Comparison of ENCODE assay signal across 18 cellular contexts in genomic region chr10:42596196-42596595, GRCh38. TPM values are rescaled to one million over a fixed set of nuclear protein-coding genes. Genes with fewer than 3 reads are reported as not detected.
DNase-seq lines count a peak whose midpoint lies in the region; ATAC-seq, FAIRE-seq and TF ChIP-seq lines count a peak whose summit lies in the region.
"Had no signal": no experiment of that assay in that cellular context is flagged by ENCODE, and none has a peak within 500 bp of the region (broad histone marks: within the 10 kb centered on the region; RNA-seq: fewer than 3 reads in every experiment).

No MANE protein-coding gene starts in this region.

- no peak overlapping the region for H3K14ac ChIP-seq in IMR-90 (replicated peaks; ENCODE audit: low read depth, low read length)

- H2AFZ ChIP-seq in IMR-90 (replicated peaks; ENCODE audit: low read length, poor library complexity), result no peak overlapping the region
- H2AFZ ChIP-seq: GM23248 had no signal

- no peaks in the 10 kb centered on the region for H3K79me1 ChIP-seq in IMR-90 (ENCODE audit: low read depth in 1 of 2, low read length in 2 of 2)

- TF ChIP-seq POLR2A in A549 (IDR thresholded peaks at IDR 0.05; ENCODE audit: low read length), result no peak
- no peak for TF ChIP-seq POLR2A in IMR-90 (IDR thresholded peaks at IDR 0.05; ENCODE audit: low read depth, low read length)

- no TSS peak for BruUV-seq in IMR-90 (replicated peaks; lab: Mats Ljungman, UMichigan)

- no peak overlapping the region for H2BK120ac ChIP-seq in IMR-90 (ENCODE audit: low read depth, low read length)

- H3K4me1 ChIP-seq in A549 (no peaks in the 10 kb centered on the region), IMR-90 (ENCODE audit: control insufficient read depth, insufficient read depth, low read length) (0 out of 2 replicates have a peak, but pooled peaks cover 2% of the 10 kb centered on the region), small intestine (ENCODE audit: control insufficient read depth in 2 of 2, insufficient read depth in 1 of 2, low read depth in 1 of 2, low read length in 1 of 2) (no peaks in the 10 kb centered on the region)
- H3K4me1 ChIP-seq: HAP-1 had no signal

- H3K27ac ChIP-seq in A549 (no peak overlapping the region), IMR-90 (ENCODE audit: insufficient read depth, low read length) (no peak overlapping the region), small intestine (ENCODE audit: low read depth in 1 of 2, low read length in 1 of 2) (no peak overlapping the region)
- H3K27ac ChIP-seq: GM23248 had no signal

- CTCF ChIA-PET in A549 (lab: Yijun Ruan, JAX), result no interaction called here
- CTCF ChIA-PET in IMR-90 (lab: Yijun Ruan, JAX), result no interaction called here
- CTCF ChIA-PET in WTC11 (lab: Charles Lee), result no interaction called here

- POLR2A ChIA-PET in A549 (lab: Yijun Ruan, JAX), result no interaction called here
- POLR2A ChIA-PET in IMR-90 (lab: Charles Lee; ENCODE audit: unreplicated experiment), result interaction anchor here (0.6 kb wide), 1 partner anchor 20 kb away, joined by 3 read pairs; no protein-coding TSS in a partner anchor
- POLR2A ChIA-PET in WTC11 (lab: Charles Lee), result no interaction called here

- no peaks in the 10 kb centered on the region for H3K9me1 ChIP-seq in IMR-90 (ENCODE audit: insufficient read depth, low read length)

- no peak overlapping the region for H3K4ac ChIP-seq in IMR-90 (ENCODE audit: low read depth, low read length)

- H2AK5ac ChIP-seq in IMR-90 (ENCODE audit: low read depth, low read length), result no peak overlapping the region

- H3K4me3 Mint-ChIP-seq in WTC11, result no peak overlapping the region
- H3K4me3 Mint-ChIP-seq: CD4-positive, alpha-beta memory T cell; HFFc6 had no signal

- no peak overlapping the region for H2BK15ac ChIP-seq in IMR-90 (ENCODE audit: low read depth, low read length)

- ATAC-seq in A549 (no peak), IMR-90 (ENCODE audit: low read depth) (no peak), GM21723 (IDR thresholded peaks at IDR 0.05; ENCODE audit: unreplicated experiment) (no peak), WTC11 (no peak)

- DNase-seq in A549 (ENCODE audit: low read depth in 1 of 2, low spot score in 1 of 2) (no peak), IMR-90 (peak; percentile 2), frontal cortex (ENCODE audit: low spot score in 2 of 2) (no peak), small intestine (no peak), WTC11 (ENCODE audit: low spot score) (no peak)
- DNase-seq in activated CD4-positive, alpha-beta T cell treated with anti-CD3 and anti-CD28 coated beads, Interleukin-2, amount 50 U/mL, for 4 hours, result no peak
- DNase-seq: 8988T; C1 segment of cervical spinal cord; Calu3; CD4-positive, alpha-beta memory T cell; COR-L47; DMS53; DMS79 treated with DMSO at 0.1 percent for 48 hours; GM23248; HFFc6 had no signal

- no peak for FAIRE-seq in A549 (lab: Jason Lieb, UNC)
- FAIRE-seq in frontal cortex (lab: Jason Lieb, UNC), result peak; percentile 13
- FAIRE-seq in small intestine (lab: Jason Lieb, UNC), result peak; percentile 47
- FAIRE-seq: GM12892 had no signal

- in situ Hi-C loops in IMR-90 (cut with MboI; ENCODE audit: low sequenced_read_pairs), result no loop called here

- H3K36me3 ChIP-seq in IMR-90 (ENCODE audit: control insufficient read depth, insufficient read depth, low read length), result peaks cover 7% of the 10 kb centered on the region
- H3K36me3 ChIP-seq in small intestine (ENCODE audit: control insufficient read depth in 2 of 2, insufficient read depth in 2 of 2, low read length in 2 of 2), result peaks cover 3 to 29% of the 10 kb centered on the region in 2 donors

- H4K20me1 ChIP-seq in IMR-90 (ENCODE audit: insufficient read depth, low read length), result no peaks in the 10 kb centered on the region

- peaks cover 9% of the 10 kb centered on the region for H3K27me3 Mint-ChIP-seq in WTC11 (ENCODE audit: low read depth)
- H3K27me3 Mint-ChIP-seq: CD4-positive, alpha-beta memory T cell had no signal

- TF ChIP-seq RAD21 in A549 (conservative IDR thresholded peaks at IDR 0.05 in 1 of 2, IDR thresholded peaks at IDR 0.05 in 1 of 2) (no peak), IMR-90 (IDR thresholded peaks at IDR 0.05; ENCODE audit: low read length) (no peak)

- H4K8ac ChIP-seq in IMR-90 (ENCODE audit: low read depth in 2 of 2, low read length in 2 of 2), result no peak overlapping the region

- H2BK5ac ChIP-seq in IMR-90 (ENCODE audit: low read depth, low read length, poor library complexity, severe bottlenecking), result no peak overlapping the region

- no peak overlapping the region for H3K18ac ChIP-seq in IMR-90 (ENCODE audit: low read depth, low read length)

- H3K9me3 Mint-ChIP-seq in WTC11, result peaks cover 61% of the 10 kb centered on the region

- no peaks in the 10 kb centered on the region for H3K4me1 Mint-ChIP-seq in WTC11

- H3K23ac ChIP-seq in IMR-90 (ENCODE audit: low read depth, low read length), result no peak overlapping the region

- no peak overlapping the region for H3K4me3 ChIP-seq in A549
- no peak overlapping the region for H3K4me3 ChIP-seq in IMR-90 (ENCODE audit: insufficient read depth, low read depth, low read length)
- no peak overlapping the region for H3K4me3 ChIP-seq in small intestine (ENCODE audit: low read depth in 1 of 2, low read length in 2 of 2)
- H3K4me3 ChIP-seq: GM23248, HAP-1 had no signal

- intact Hi-C loops in IMR-90 (cut with micrococcal nuclease), result no loop called here

- H3K36me3 Mint-ChIP-seq in WTC11, result peaks cover 71% of the 10 kb centered on the region

- no peak overlapping the region for H2BK20ac ChIP-seq in IMR-90 (ENCODE audit: low read depth, low read length)

- H3K9me3 ChIP-seq in A549 (peaks cover 90% of the 10 kb centered on the region), IMR-90 (ENCODE audit: control insufficient read depth, insufficient read depth, low read length) (peaks cover 16% of the 10 kb centered on the region), small intestine (ENCODE audit: control insufficient read depth, low read depth) (no peaks in the 10 kb centered on the region)

- H3K4me2 ChIP-seq in A549 (no peak overlapping the region), IMR-90 (ENCODE audit: low read depth, low read length) (no peak overlapping the region)

- no peak overlapping the region for H2AK9ac ChIP-seq in IMR-90 (replicated peaks; ENCODE audit: low read depth, low read length, poor library complexity)

- H3K27ac Mint-ChIP-seq in WTC11, result no peak overlapping the region
- H3K27ac Mint-ChIP-seq: CD4-positive, alpha-beta memory T cell; HFFc6 had no signal

- no peak overlapping the region for H4K91ac ChIP-seq in IMR-90 (ENCODE audit: insufficient read depth, low read depth, low read length)

- no peak overlapping the region for H4K5ac ChIP-seq in IMR-90 (ENCODE audit: low read depth, low read length)

- no peak for TF ChIP-seq EP300 in A549 (IDR thresholded peaks at IDR 0.05)

- TF ChIP-seq CTCF in A549 (IDR thresholded peaks at IDR 0.05) (no peak), IMR-90 (conservative IDR thresholded peaks at IDR 0.05; ENCODE audit: low read depth, low read length) (no peak), WTC11 (IDR thresholded peaks at IDR 0.05) (no peak)

- no peak overlapping the region for H3K9ac ChIP-seq in IMR-90 (ENCODE audit: low read depth, low read length)
- H3K9ac ChIP-seq: GM23248 had no signal

- H3K27me3 ChIP-seq in IMR-90 (ENCODE audit: control insufficient read depth, insufficient read depth, low read length), result no peaks in the 10 kb centered on the region
- no peaks in the 10 kb centered on the region for H3K27me3 ChIP-seq in small intestine (ENCODE audit: control insufficient read depth in 2 of 2, insufficient read depth in 2 of 2, low read length in 2 of 2)

- dilution Hi-C loops in IMR-90 (cut with HindIII; ENCODE audit: low sequenced_read_pairs, unreplicated experiment), result no loop called here

- no peak overlapping the region for H3K56ac ChIP-seq in IMR-90 (ENCODE audit: extremely low read depth, insufficient read depth, low read length)

TF ChIP-seq in A549, 52 proteins besides CTCF, POLR2A, EP300 and RAD21 (continues in another document):
- TF ChIP-seq MAFK (IDR thresholded peaks at IDR 0.05; ENCODE audit: partially characterized antibody) (peak; percentile 39), CBX8 (IDR thresholded peaks at IDR 0.05) (no peak)

TF ChIP-seq in IMR-90, 13 proteins besides CTCF, POLR2A, EP300 and RAD21 (continues in another document):
- TF ChIP-seq USF2 (IDR thresholded peaks at IDR 0.05; ENCODE audit: low read depth, low read length) (no peak), NFE2L2 (IDR thresholded peaks at IDR 0.05; ENCODE audit: low read depth, low read length) (peak; percentile 62), SMC3 (IDR thresholded peaks at IDR 0.05; ENCODE audit: low read depth, low read length) (no peak), MAFK (IDR thresholded peaks at IDR 0.05; ENCODE audit: low read depth, low read length) (no peak)

TF ChIP-seq in WTC11, 78 proteins besides CTCF, POLR2A, EP300 and RAD21 (continues in another document):
- TF ChIP-seq E2F4 (CRISPR knock-in tag; IDR thresholded peaks at IDR 0.05; ENCODE audit: borderline replicate concordance, low read depth), result no peak

RNA-seq across cellular contexts. Expression of gene ZNF33B, which starts 42.2 kb away (rescaled TPM):
- 10.1 and 12.4 TPM in 2 replicates for polyA plus RNA-seq in A549 (2011; rRNA removed)
- 2.1 and 2.3 TPM in 2 replicates for polyA plus RNA-seq in A549 (2012; cell fraction: cytosol; rRNA removed)
- polyA plus RNA-seq in A549 (2012; cell fraction: nucleus; rRNA removed), result 2.2 and 5.2 TPM in 2 replicates
- 10.7 to 11.7 TPM (median 11.1 TPM) in 3 replicates for polyA plus RNA-seq in A549 (2017; fragmentation: RNase III; extraction: RNeasy Plus Mini Kit Qiagen cat#74134 plus additional on column Dnase treatment)
- 6.5 and 10.7 TPM in 2 replicates for polyA minus RNA-seq in A549 (2011; rRNA and poly(A)+ RNA removed)
- 4.5 and 5.0 TPM in 2 replicates for total RNA-seq in IMR-90 (2012; rRNA removed)
- 1.9 and 2.1 TPM in 2 replicates for polyA plus RNA-seq in IMR-90 (2012; rRNA removed)
- polyA plus RNA-seq in IMR-90 (2012; cell fraction: cytosol; rRNA removed), result 0.30 and 0.59 TPM in 2 replicates
- polyA plus RNA-seq in IMR-90 (2012; cell fraction: nucleus; rRNA removed; ENCODE audit: low replicate concordance), result 0.35 and 6.6 TPM in 2 replicates
- 32.2 TPM for total RNA-seq in frontal cortex
- 10 to 100 TPM in 2 of 3 donors, 1 to 10 TPM in 1; 8.7 to 18.1 (median 14.2) TPM for polyA plus RNA-seq in small intestine
- total RNA-seq in WTC11 (2021), result 22.7 to 29.6 TPM (median 25.5 TPM) in 3 replicates
